18 cellular contexts compared by ENCODE assay signal in the genomic region with DNA sequence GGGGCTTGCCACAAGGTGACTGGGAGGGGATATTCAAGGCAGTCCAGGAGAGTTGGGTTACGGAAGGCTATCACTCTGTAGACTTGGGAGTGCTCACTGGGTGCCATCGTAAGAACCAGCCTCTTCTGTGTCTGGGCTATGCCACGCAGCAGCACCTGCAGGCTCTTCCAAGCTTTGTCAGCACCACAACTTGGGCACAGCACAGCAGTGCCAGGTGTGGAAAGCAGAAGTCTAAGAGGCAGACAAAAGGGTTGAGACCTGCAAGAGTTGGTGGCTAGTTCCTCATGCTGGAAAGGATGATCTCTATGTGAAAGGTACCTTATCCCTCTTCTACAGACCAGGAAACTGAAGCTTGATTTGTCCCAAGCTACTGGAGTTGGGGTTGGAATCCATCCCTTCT. TPM values are rescaled to one million over a fixed set of nuclear protein-coding genes. Genes with fewer than 3 reads are reported as not detected.
DNase-seq lines count a peak whose midpoint lies in the region; ATAC-seq and TF ChIP-seq lines count a peak whose summit lies in the region.
"Had no signal": no experiment of that assay in that cellular context is flagged by ENCODE, and none has a peak within 500 bp of the region (broad histone marks: within the 10 kb centered on the region; RNA-seq: fewer than 3 reads in every experiment).

No MANE protein-coding gene starts in this region.

- CTCF ChIA-PET in CD4-positive, alpha-beta T cell (lab: Charles Lee) = interaction anchor here (1.0 kb wide), 1 partner anchor 17 kb away, joined by 3 read pairs; no protein-coding TSS in a partner anchor
- CTCF ChIA-PET in RWPE1 (lab: Yijun Ruan, JAX) = no interaction called here

- H3K27ac Mint-ChIP-seq in IgD-negative memory B cell (peak overlapping the region in 2 of 3 donors; percentile 6 to 24), naive B cell (peak overlapping the region in 2 of 6 donors; percentile 52 to 90)
- no peak overlapping the region for H3K27ac Mint-ChIP-seq in CD4-positive, alpha-beta T cell
- H3K27ac Mint-ChIP-seq: CD8-positive, alpha-beta T cell; HFFc6 had no signal

- no peak overlapping the region for H3K4me3 ChIP-seq in Peyer's patch
- H3K4me3 ChIP-seq: K562, MG63 had no signal

- H3K4me1 Mint-ChIP-seq in IgD-negative memory B cell (peaks cover 20 to 38% (median 30%) of the 10 kb centered on the region in 3 donors), naive B cell (peaks cover 44 to 50% (median 45%) of the 10 kb centered on the region in 3 donors)
- peaks cover 25% of the 10 kb centered on the region for H3K4me1 Mint-ChIP-seq in CD4-positive, alpha-beta T cell (ENCODE audit: low read depth)

- H3K27me3 Mint-ChIP-seq in IgD-negative memory B cell (no peaks in the 10 kb centered on the region), naive B cell (no peaks in the 10 kb centered on the region)
- no peaks in the 10 kb centered on the region for H3K27me3 Mint-ChIP-seq in CD4-positive, alpha-beta T cell

- POLR2A ChIA-PET in CD4-positive, alpha-beta T cell (lab: Charles Lee) = no interaction called here
- POLR2A ChIA-PET in RWPE1 (lab: Yijun Ruan, JAX; ENCODE audit: low non-redundant PET) = no interaction called here

- no peak for TF ChIP-seq CTCF in Peyer's patch (IDR thresholded peaks at IDR 0.05)
- no peak for TF ChIP-seq CTCF in CD4-positive, alpha-beta T cell (IDR thresholded peaks at IDR 0.05)
- no peak for TF ChIP-seq CTCF in RWPE1 (conservative IDR thresholded peaks at IDR 0.05; ENCODE audit: low read depth)

- ATAC-seq in naive B cell (ENCODE audit: low read depth in 2 of 2) = peak; percentile 89 to 92
- ATAC-seq in CD4-positive, alpha-beta T cell (ENCODE audit: poor library complexity) = no peak
- ATAC-seq: CD8-positive, alpha-beta T cell; K562 had no signal

- intact Hi-C loops in CD4-positive, alpha-beta T cell (cut with DNase I, micrococcal nuclease) = no loop called here

- H3K27ac ChIP-seq in Peyer's patch = no peak overlapping the region
- no peak overlapping the region for H3K27ac ChIP-seq in CD4-positive, alpha-beta T cell (ENCODE audit: low read depth, low read length)
- H3K27ac ChIP-seq in RWPE1 = no peak overlapping the region

- no peaks in the 10 kb centered on the region for H3K4me1 ChIP-seq in Peyer's patch

- no peaks in the 10 kb centered on the region for H3K36me3 ChIP-seq in Peyer's patch
- H3K36me3 ChIP-seq: MG63 had no signal

- peak overlapping the region in 1 of 4 donors; percentile 3 for H3K4me3 Mint-ChIP-seq in IgD-negative memory B cell
- no peak overlapping the region for H3K4me3 Mint-ChIP-seq in naive B cell
- no peak overlapping the region for H3K4me3 Mint-ChIP-seq in CD4-positive, alpha-beta T cell
- H3K4me3 Mint-ChIP-seq: CD8-positive, alpha-beta T cell; HFFc6 had no signal

- TF ChIP-seq POLR2A in Peyer's patch (IDR thresholded peaks at IDR 0.05) = no peak

- no peaks in the 10 kb centered on the region for H3K27me3 ChIP-seq in Peyer's patch
- no peaks in the 10 kb centered on the region for H3K27me3 ChIP-seq in CD4-positive, alpha-beta T cell (ENCODE audit: control insufficient read depth, insufficient read depth, low read length)
- H3K27me3 ChIP-seq: MG63 had no signal

- peak; percentile 19 to 28 for DNase-seq in AML-193 (lab: John Stamatoyannopoulos, UW)
- DNase-seq in Peyer's patch = peak in 2 of 3 donors; percentile 49 to 58
- DNase-seq in naive B cell = peak; percentile 53
- no peak for DNase-seq in CD4-positive, alpha-beta T cell
- no peak for DNase-seq in NCI-H1417 treated with DMSO at 0.1 percent for 48 hours (lab: John Stamatoyannopoulos, UW)
- DNase-seq in RWPE1 (ENCODE audit: low spot score) = no peak
- no peak for DNase-seq in EL
- DNase-seq: CD8-positive, alpha-beta T cell; HFFc6; MG63; NCI-H146; NCI-H2081 treated with DMSO at 0.1 percent for 48 hours; NCI-H524 had no signal

- H3K9me3 Mint-ChIP-seq in IgD-negative memory B cell (no peaks in the 10 kb centered on the region), naive B cell (no peaks in the 10 kb centered on the region)
- no peaks in the 10 kb centered on the region for H3K9me3 Mint-ChIP-seq in CD4-positive, alpha-beta T cell
- H3K9me3 Mint-ChIP-seq: CD8-positive, alpha-beta T cell; HFFc6 had no signal

- no peaks in the 10 kb centered on the region for H3K9me3 ChIP-seq in Peyer's patch
- no peaks in the 10 kb centered on the region for H3K9me3 ChIP-seq in CD4-positive, alpha-beta T cell (ENCODE audit: control insufficient read depth, low read length)
- H3K9me3 ChIP-seq: MG63 had no signal

- no peaks in the 10 kb centered on the region for H3K36me3 Mint-ChIP-seq in IgD-negative memory B cell
- no peaks in the 10 kb centered on the region for H3K36me3 Mint-ChIP-seq in naive B cell
- H3K36me3 Mint-ChIP-seq in CD4-positive, alpha-beta T cell (ENCODE audit: low read depth) = no peaks in the 10 kb centered on the region
- H3K36me3 Mint-ChIP-seq: CD8-positive, alpha-beta T cell had no signal

RNA-seq across cellular contexts. Expression of a gene that starts 15.8 kb away (rescaled TPM):
- polyA plus RNA-seq in IgD-negative memory B cell = 10.3 TPM
- not detected for total RNA-seq in Peyer's patch
- 1 to 10 TPM in 5 of 6 donors, under 1 TPM in 1; 0.14 to 2.9 (median 1.3) TPM for polyA plus RNA-seq in naive B cell (ENCODE audit: low read depth in 6 of 6)
- total RNA-seq in CD4-positive, alpha-beta T cell = under 1 TPM; 0.14 to 0.27 TPM
- total RNA-seq: A673, H4, HFFc6, K562, SK-MEL-5 had no signal

Comparison
In these comparisons a context has a peak if more than half of its experiments do, and no peak if none do; other contexts are left out.
1. DNase-seq: peak in AML-193 (2 of 2), Peyer's patch (2 of 3) and naive B cell (single experiment); none in CD4-positive, alpha-beta T cell (0 of 10), NCI-H1417 treated with DMSO at 0.1 percent for 48 hours (single experiment), RWPE1 (single experiment) and EL (single experiment).